8 cellular contexts compared by ENCODE assay signal in genomic region chrX:49919617-49920016, GRCh38.
DNase-seq lines count a peak whose midpoint lies in the region; ATAC-seq lines count a peak whose summit lies in the region.

No MANE protein-coding gene starts in this region.

- peaks cover 10% of the 10 kb centered on the region for H3K4me1 Mint-ChIP-seq in T-helper 2 cell treated with Interferon-gamma antibody and Interleukin-4, amounts not matched to agents 5 μg/mL and 100 μg/mL, for 36 hours (ENCODE audit: low read depth)

- peaks cover 3% of the 10 kb centered on the region for H3K27me3 ChIP-seq in adipocyte (replicated peaks; ENCODE audit: control insufficient read depth, insufficient read depth, low read length)
- peaks cover 2% of the 10 kb centered on the region; the same call in 1 of the 2 replicates for H3K27me3 ChIP-seq in iPS DF 6.9 (ENCODE audit: control insufficient read depth, insufficient read depth, low read length)

- peaks cover 2% of the 10 kb centered on the region for H3K36me3 Mint-ChIP-seq in T-helper 2 cell treated with Interferon-gamma antibody and Interleukin-4, amounts not matched to agents 5 μg/mL and 100 μg/mL, for 36 hours (ENCODE audit: low read depth)

- peak in 3 of 5 experiments; percentile 2 to 13 (median 4) for DNase-seq in T-helper 2 cell
- no peak for DNase-seq in T-helper 2 cell treated with Interferon-gamma antibody and Interleukin-4, amounts not matched to agents 5 μg/mL and 100 μg/mL, for 36 hours (ENCODE audit: low spot score)
- DNase-seq in NCI-H146 treated with DMSO at 0.1 percent for 48 hours (lab: John Stamatoyannopoulos, UW; ENCODE audit: unreplicated experiment) = peak; percentile 10
- DNase-seq in adipocyte (ENCODE audit: low read depth) = peak; percentile 79
- peak; percentile 4 for DNase-seq in iPS DF 6.9 (ENCODE audit: low read depth, low spot score)
- peak in 4 of 6 experiments; percentile 5 to 32 (median 16) for DNase-seq in stimulated activated naive CD4-positive, alpha-beta T cell (lab: John Stamatoyannopoulos, UW)

- no peak overlapping the region for H3K27ac Mint-ChIP-seq in T-helper 2 cell treated with Interferon-gamma antibody and Interleukin-4, amounts not matched to agents 5 μg/mL and 100 μg/mL, for 36 hours

- no peak overlapping the region for H3K9ac ChIP-seq in adipocyte (ENCODE audit: low read length)

- H3K4me3 ChIP-seq in adipocyte (ENCODE audit: low read length) (no peak overlapping the region), iPS DF 6.9 (ENCODE audit: low read length) (no peak overlapping the region)

- H3K9me3 ChIP-seq in adipocyte (ENCODE audit: control insufficient read depth, low read length) (no peaks in the 10 kb centered on the region), iPS DF 6.9 (ENCODE audit: control insufficient read depth, insufficient read depth, low read length) (no peaks in the 10 kb centered on the region)

- no peaks in the 10 kb centered on the region for H3K27me3 Mint-ChIP-seq in T-helper 2 cell treated with Interferon-gamma antibody and Interleukin-4, amounts not matched to agents 5 μg/mL and 100 μg/mL, for 36 hours (ENCODE audit: low read depth)

- WGBS in iPS DF 6.9 (ENCODE audit: insufficient coverage, insufficient read length) = no CpG with 5 or more reads among the region's 8 CpGs

- H3K36me3 ChIP-seq in adipocyte (ENCODE audit: control insufficient read depth, insufficient read depth, low read length, severe bottlenecking) = no peaks in the 10 kb centered on the region
- no peaks in the 10 kb centered on the region for H3K36me3 ChIP-seq in iPS DF 6.9 (ENCODE audit: control insufficient read depth, insufficient read depth, low read length)

- H3K4me1 ChIP-seq in adipocyte (ENCODE audit: control insufficient read depth, insufficient read depth, low read length) = peaks cover 5% of the 10 kb centered on the region
- H3K4me1 ChIP-seq in iPS DF 6.9 (ENCODE audit: control insufficient read depth, insufficient read depth, low read length) = no peaks in the 10 kb centered on the region

- H3K9me3 Mint-ChIP-seq in T-helper 2 cell treated with Interferon-gamma antibody and Interleukin-4, amounts not matched to agents 5 μg/mL and 100 μg/mL, for 36 hours = no peaks in the 10 kb centered on the region

- no peak overlapping the region for H3K27ac ChIP-seq in iPS DF 6.9 (ENCODE audit: low read length)

- no peak overlapping the region for H3K4me3 Mint-ChIP-seq in T-helper 2 cell treated with Interferon-gamma antibody and Interleukin-4, amounts not matched to agents 5 μg/mL and 100 μg/mL, for 36 hours

- ATAC-seq in GM21576 (IDR thresholded peaks at IDR 0.05; ENCODE audit: unreplicated experiment) (no peak), HG03135 (IDR thresholded peaks at IDR 0.05; ENCODE audit: unreplicated experiment) (no peak)
